In genomic region chr12:32515137-32515860, GRCh38 we compare ENCODE assay signal across 1 cellular context.
TF ChIP-seq lines count a peak whose summit lies in the region.

No MANE protein-coding gene starts in this region.

TF ChIP-seq in SK-N-SH, 30 proteins besides CTCF, POLR2A, EP300 and RAD21 (continued from another document):
- no peak for TF ChIP-seq REST (IDR thresholded peaks at IDR 0.05; ENCODE audit: low read depth, low read length)
- TF ChIP-seq NRF1 (IDR thresholded peaks at IDR 0.05; ENCODE audit: low read depth, low read length), result no peak
- TF ChIP-seq ELF1 (IDR thresholded peaks at IDR 0.05), result no peak
- no peak for TF ChIP-seq POLR2AphosphoS5 (IDR thresholded peaks at IDR 0.05; ENCODE audit: low read depth, low read length)
